In genomic region chr3:28317438-28318022, GRCh38 we compare ENCODE assay signal across 8 cellular contexts. TPM values are rescaled to one million over a fixed set of nuclear protein-coding genes. Genes with fewer than 3 reads are reported as not detected.
A peak's percentile ranks its signal among the peaks of the same experiment; 100 is the strongest.
DNase-seq lines count a peak whose midpoint lies in the region; ATAC-seq and TF ChIP-seq lines count a peak whose summit lies in the region.

No MANE protein-coding gene starts in this region.

- H3K36me3 Mint-ChIP-seq in activated CD8-positive, alpha-beta memory T cell treated with anti-CD3 and anti-CD28 coated beads, Interleukin-2, amount 10 ng/mL, durations not matched to agents 7 days and 5 days, result peaks cover 27% of the 10 kb centered on the region

- H3K9me3 Mint-ChIP-seq in activated CD8-positive, alpha-beta memory T cell treated with anti-CD3 and anti-CD28 coated beads, Interleukin-2, amount 10 ng/mL, durations not matched to agents 7 days and 5 days (ENCODE audit: low read depth), result no peaks in the 10 kb centered on the region

- DNase-seq in activated CD8-positive, alpha-beta memory T cell treated with anti-CD3 and anti-CD28 coated beads, Interleukin-2, amount 10 ng/mL, durations not matched to agents 7 days and 5 days, result peak; percentile 50
- DNase-seq in activated CD8-positive, alpha-beta memory T cell treated with anti-CD3 and anti-CD28 coated beads for 24 hours, result no peak
- DNase-seq in RWPE1 (ENCODE audit: low spot score) (peak; percentile 12), choroid plexus epithelial cell (ENCODE audit: low read depth) (peak; percentile 75), mucosa of descending colon (peak in 1 of 3 donors; percentile 26), 8988T (no peak)

- no peak overlapping the region for H3K4me3 ChIP-seq in choroid plexus epithelial cell (ENCODE audit: low read depth, low read length)
- no peak overlapping the region for H3K4me3 ChIP-seq in mucosa of descending colon

- H3K27ac ChIP-seq in RWPE1, result no peak overlapping the region

- peaks cover 27% of the 10 kb centered on the region for H3K4me1 Mint-ChIP-seq in activated CD8-positive, alpha-beta memory T cell treated with anti-CD3 and anti-CD28 coated beads, Interleukin-2, amount 10 ng/mL, durations not matched to agents 7 days and 5 days

- H3K9me3 ChIP-seq in mucosa of descending colon, result no peaks in the 10 kb centered on the region

- H3K27me3 Mint-ChIP-seq in activated CD8-positive, alpha-beta memory T cell treated with anti-CD3 and anti-CD28 coated beads, Interleukin-2, amount 10 ng/mL, durations not matched to agents 7 days and 5 days, result no peaks in the 10 kb centered on the region

- intact Hi-C loops in mucosa of descending colon (cut with DNase I, micrococcal nuclease), result no loop called here

- CTCF ChIA-PET in activated CD8-positive, alpha-beta memory T cell treated with anti-CD3 and anti-CD28 coated beads, Interleukin-2, amount 10 ng/mL, durations not matched to agents 7 days and 5 days (lab: Charles Lee), result interaction anchor here (0.7 to 1.7 kb wide), 14 partner anchors 9 to 605 kb away, joined by 3 to 15 read pairs (median 5); partner anchors contain the start of genes AZI2, EOMES and ZCWPW2
- CTCF ChIA-PET in RWPE1 (lab: Yijun Ruan, JAX), result interaction anchor here (0.7 kb wide), 1 partner anchor 596 kb away, joined by 3 read pairs; no protein-coding TSS in a partner anchor

- H3K4me1 ChIP-seq in mucosa of descending colon (ENCODE audit: low read depth), result no peaks in the 10 kb centered on the region

- no peak overlapping the region for H3K4me3 Mint-ChIP-seq in activated CD8-positive, alpha-beta memory T cell treated with anti-CD3 and anti-CD28 coated beads, Interleukin-2, amount 10 ng/mL, durations not matched to agents 7 days and 5 days

- peak; percentile 98 for ATAC-seq in activated CD8-positive, alpha-beta memory T cell treated with anti-CD3 and anti-CD28 coated beads, Interleukin-2, amount 10 ng/mL, durations not matched to agents 7 days and 5 days
- ATAC-seq in GM21390 (IDR thresholded peaks at IDR 0.05; ENCODE audit: unreplicated experiment) (peak; percentile 93), HG03558 (IDR thresholded peaks at IDR 0.05; ENCODE audit: extremely low read depth, unreplicated experiment) (peak; percentile 88), mucosa of descending colon (peak; percentile 80)

- POLR2A ChIA-PET in RWPE1 (lab: Yijun Ruan, JAX; ENCODE audit: low non-redundant PET), result no interaction called here

- TF ChIP-seq CTCF in RWPE1 (conservative IDR thresholded peaks at IDR 0.05; ENCODE audit: low read depth), result peak; percentile 61
- peak; percentile 78 for TF ChIP-seq CTCF in choroid plexus epithelial cell (conservative IDR thresholded peaks at IDR 0.05; ENCODE audit: low read depth, low read length)
- TF ChIP-seq CTCF in mucosa of descending colon (IDR thresholded peaks at IDR 0.05), result peak; percentile 24

- no peaks in the 10 kb centered on the region for H3K36me3 ChIP-seq in mucosa of descending colon (ENCODE audit: low read depth)

- no peak overlapping the region for H3K27ac Mint-ChIP-seq in activated CD8-positive, alpha-beta memory T cell treated with anti-CD3 and anti-CD28 coated beads, Interleukin-2, amount 10 ng/mL, durations not matched to agents 7 days and 5 days

RNA-seq across cellular contexts. Expression of gene ZCWPW2, which starts 31.0 kb away (rescaled TPM):
- under 1 TPM in 1 of 2 experiments, not detected in 1; 0.35 TPM for total RNA-seq in activated CD8-positive, alpha-beta memory T cell treated with anti-CD3 and anti-CD28 coated beads, Interleukin-2, amount 10 ng/mL, durations not matched to agents 7 days and 5 days
- total RNA-seq in mucosa of descending colon, result 1 to 10 TPM in 1 of 3 donors, under 1 TPM in 2; 0.55 to 1.7 (median 0.90) TPM

RNA-seq across cellular contexts. Expression of gene AZI2, which starts 31.1 kb away (rescaled TPM):
- 10 to 100 TPM; 63.3 to 68.1 TPM for total RNA-seq in activated CD8-positive, alpha-beta memory T cell treated with anti-CD3 and anti-CD28 coated beads, Interleukin-2, amount 10 ng/mL, durations not matched to agents 7 days and 5 days
- 10 to 100 TPM; 50.4 to 61.6 (median 55.3) TPM for total RNA-seq in mucosa of descending colon

Comparison
In these comparisons a context has a peak if more than half of its experiments do, and no peak if none do; other contexts are left out.
1. DNase-seq: peak in activated CD8-positive, alpha-beta memory T cell treated with anti-CD3 and anti-CD28 coated beads, Interleukin-2, amount 10 ng/mL, durations not matched to agents 7 days and 5 days (single experiment), RWPE1 (single experiment) and choroid plexus epithelial cell (single experiment); none in activated CD8-positive, alpha-beta memory T cell treated with anti-CD3 and anti-CD28 coated beads for 24 hours (single experiment) and 8988T (single experiment).
2. CTCF ChIP-seq: peak in every context shown above with its lines; median percentile 78 in choroid plexus epithelial cell; 61 in RWPE1; 24 in mucosa of descending colon.
3. Peak in every context shown above with its lines, with median percentiles within 50 percentile points of each other: ATAC-seq.